Comparison of ENCODE assay signal across 1 cellular context in genomic region chr10:30115391-30116253, GRCh38.
TF ChIP-seq lines count a peak whose summit lies in the region.

No MANE protein-coding gene starts in this region.

TF ChIP-seq in IMR-90, 13 proteins besides CTCF, POLR2A, EP300 and RAD21 (continued from another document):
- TF ChIP-seq MAFK (IDR thresholded peaks at IDR 0.05; ENCODE audit: low read depth, low read length) = no peak
- TF ChIP-seq BHLHE40 (IDR thresholded peaks at IDR 0.05; ENCODE audit: low read depth, low read length) = no peak
